8 cellular contexts compared by ENCODE assay signal in the genomic region with DNA sequence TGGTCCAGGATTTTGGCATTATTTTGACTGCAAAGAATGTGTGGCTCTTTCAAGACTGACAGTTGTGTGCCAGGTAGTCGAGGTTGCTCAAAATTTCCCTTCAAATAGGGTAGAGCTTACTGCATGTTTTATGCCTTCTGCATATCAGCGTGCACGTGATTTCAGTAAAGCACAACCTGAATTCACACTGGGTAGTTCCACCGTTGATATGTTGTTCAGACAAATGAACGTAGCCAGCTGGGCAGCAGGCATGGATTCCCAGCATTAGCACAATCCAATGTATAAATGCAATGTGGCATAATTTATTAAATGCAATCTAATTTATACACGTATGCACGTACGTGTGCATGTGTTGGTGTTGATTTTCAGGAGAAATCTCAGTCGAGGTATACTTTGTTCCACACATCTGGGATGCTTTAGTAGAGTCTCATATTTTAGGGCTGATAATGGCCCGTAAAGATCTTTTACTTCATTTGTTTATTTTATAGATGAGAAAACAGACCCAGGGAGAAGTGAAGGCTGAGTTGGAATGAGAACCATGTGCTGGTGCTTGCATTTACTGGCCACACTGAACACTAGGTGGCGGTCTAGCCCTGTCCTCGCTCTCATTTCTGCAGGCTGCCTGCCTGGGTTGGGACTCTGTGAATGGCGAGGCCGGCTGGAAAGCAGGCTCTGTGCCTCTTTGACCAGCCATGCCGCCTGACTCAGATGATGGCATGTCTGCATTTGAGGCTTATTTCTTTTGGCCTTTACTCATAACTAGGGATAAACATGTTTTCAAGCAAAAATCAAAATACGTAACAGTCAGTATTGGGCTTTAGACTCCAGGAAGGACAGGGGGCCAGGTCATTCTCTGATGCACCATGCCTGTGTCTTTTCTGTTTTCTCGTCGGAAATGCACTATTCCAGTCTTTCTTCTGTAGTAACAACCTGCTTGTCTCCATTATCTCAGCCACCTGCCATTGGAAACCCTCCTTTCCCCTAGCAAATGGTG.
DNase-seq lines count a peak whose midpoint lies in the region; ATAC-seq, FAIRE-seq and TF ChIP-seq lines count a peak whose summit lies in the region.

No MANE protein-coding gene starts in this region.

- H3F3A ChIP-seq in GM23248 (ENCODE audit: insufficient read depth): no peaks in the 10 kb centered on the region

- H3K79me2 ChIP-seq in GM23248 (ENCODE audit: insufficient read depth): no peaks in the 10 kb centered on the region
- no peaks in the 10 kb centered on the region for H3K79me2 ChIP-seq in GM12878 (ENCODE audit: control insufficient read depth, insufficient read depth, low read length)

- no TSS peak for BruUV-seq in GM12878 (replicated peaks; lab: Mats Ljungman, UMichigan)

- POLR2A ChIA-PET in GM12878 (lab: Charles Lee): no interaction called here

- H2AFZ ChIP-seq in GM23248 (no peak overlapping the region), GM12878 (ENCODE audit: control insufficient read depth, low read depth, low read length) (no peak overlapping the region)

- DNase-seq in GM12864 (ENCODE audit: low read depth) (no peak), GM23248 (peak; percentile 85), LoVo (ENCODE audit: low spot score) (peak; percentile 15), SW480 (ENCODE audit: low spot score) (peak; percentile 53), GM12878 (ENCODE audit: low read depth, low spot score) (no peak), iPS DF 4.7 (ENCODE audit: extremely low read depth, low spot score) (peak; percentile 53), GOT3 (lab: John Stamatoyannopoulos, UW) (no peak)
- DNase-seq in stimulated activated CD4-positive, alpha-beta T cell treated with anti-CD3 and anti-CD28 coated beads, Interleukin-12 subunit alpha, Interleukin-12 subunit beta, amount 100 ng/mL, for 48 hours (ENCODE audit: low read depth in 2 of 3, low spot score in 1 of 3): peak; percentile 14 to 34 (median 29)

- no peak for TF ChIP-seq EP300 in GM12878 (IDR thresholded peaks at IDR 0.05; ENCODE audit: borderline replicate concordance in 1 of 2, control insufficient read depth in 1 of 2, low read depth in 2 of 2, low read length in 2 of 2)

- H4K20me1 ChIP-seq in GM23248 (ENCODE audit: insufficient read depth) (no peaks in the 10 kb centered on the region), GM12878 (ENCODE audit: control insufficient read depth, insufficient read depth) (no peaks in the 10 kb centered on the region)

- TF ChIP-seq CTCF in GM12864 (IDR thresholded peaks at IDR 0.05; ENCODE audit: low read depth, low read length, missing control alignments): peak; percentile 88
- TF ChIP-seq CTCF in GM12878 (IDR thresholded peaks at IDR 0.05 in 2 of 3, conservative IDR thresholded peaks at IDR 0.05 in 1 of 3; ENCODE audit: control insufficient read depth in 2 of 3, extremely low read depth in 1 of 3, insufficient read depth in 1 of 3, low read depth in 3 of 3, low read length in 3 of 3): peak; percentile 78 to 81 (median 79)

- H3K27ac ChIP-seq in GM23248 (no peak overlapping the region), GM12878 (ENCODE audit: control insufficient read depth, insufficient read depth) (no peak overlapping the region)

- H3K4me3 ChIP-seq in GM12864 (ENCODE audit: low read depth, low read length) (no peak overlapping the region), GM23248 (no peak overlapping the region), GM12878 (no peak overlapping the region)

- no peaks in the 10 kb centered on the region for H3K9me2 ChIP-seq in GM23248 (ENCODE audit: insufficient read depth)

- H3K9ac ChIP-seq in GM23248 (no peak overlapping the region), GM12878 (ENCODE audit: control insufficient read depth, insufficient read depth, low read length) (no peak overlapping the region)

- SMC1A ChIA-PET in GM12878 (lab: Charles Lee; ENCODE audit: uncharacterized antibody, unreplicated experiment): no interaction called here

- no peak for TF ChIP-seq POLR2A in GM12878 (IDR thresholded peaks at IDR 0.05; ENCODE audit: low read depth, low read length)

- peak; percentile 99 for ATAC-seq in GM12878

- H3K9me3 ChIP-seq in GM23248 (ENCODE audit: low read depth) (no peaks in the 10 kb centered on the region), GM12878 (replicated peaks; ENCODE audit: control insufficient read depth, insufficient read depth, low read length) (no peaks in the 10 kb centered on the region)

- CTCF ChIA-PET in GM12878 (lab: Yijun Ruan, JAX): interaction anchor here (0.7 to 4.7 kb wide), 6 partner anchors 35 to 579 kb away, joined by 3 to 35 read pairs (median 5); no protein-coding TSS in a partner anchor

- intact Hi-C loops in GM12878 (cut with micrococcal nuclease; ENCODE audit: unreplicated experiment): loop anchor here (1.0 to 5.0 kb wide), 2 partner anchors 47 to 60 kb away; no protein-coding TSS in a partner anchor

- peak; percentile 89 for FAIRE-seq in GM12878 (lab: Jason Lieb, UNC)

- RAD21 ChIA-PET in GM12878 (lab: Charles Lee; ENCODE audit: unreplicated experiment): no interaction called here

- in situ Hi-C loops in GM23248 (cut with MboI): no loop called here
- in situ Hi-C loops in GM12878 (cut with MboI): no loop called here

- no peak overlapping the region for H3K4me2 ChIP-seq in GM23248 (ENCODE audit: unreplicated experiment)
- H3K4me2 ChIP-seq in GM12878 (ENCODE audit: control insufficient read depth, insufficient read depth): no peak overlapping the region

- H3K4me1 ChIP-seq in GM23248 (ENCODE audit: insufficient read depth) (no peaks in the 10 kb centered on the region), GM12878 (ENCODE audit: control insufficient read depth, insufficient read depth, low read length) (no peaks in the 10 kb centered on the region)

- H3K27me3 ChIP-seq in GM23248 (replicated peaks; ENCODE audit: insufficient read depth) (no peaks in the 10 kb centered on the region), GM12878 (replicated peaks in 1 of 2; ENCODE audit: control insufficient read depth in 2 of 2, insufficient read depth in 2 of 2, low read length in 1 of 2) (no peaks in the 10 kb centered on the region)

- peak; percentile 64 for TF ChIP-seq RAD21 in GM12878 (IDR thresholded peaks at IDR 0.05; ENCODE audit: insufficient read depth, low read depth, low read length)

- WGBS in GM23248 (ENCODE audit: low coverage in 1 of 2, low lambda C conversion rate in 2 of 2, missing lambda C conversion rate in 2 of 2), 2 experiments: 48 to 50% methylated on average over 18 of the region's 18 CpGs
- 33% methylated on average over 18 of the region's 18 CpGs for WGBS in GM12878 (ENCODE audit: insufficient coverage, insufficient replicate concordance, low lambda C conversion rate, missing lambda C conversion rate)

- no peaks in the 10 kb centered on the region for H3K36me3 ChIP-seq in GM23248 (ENCODE audit: low read depth)
- no peaks in the 10 kb centered on the region; a peak in 1 of 4 replicates for H3K36me3 ChIP-seq in GM12878 (ENCODE audit: control insufficient read depth in 2 of 2, insufficient read depth in 2 of 2, low read length in 1 of 2)

TF ChIP-seq in GM12878, 131 proteins besides CTCF, POLR2A, EP300 and RAD21:
- TF ChIP-seq SUPT20H (IDR thresholded peaks at IDR 0.05; ENCODE audit: borderline replicate concordance, control insufficient read depth, low read depth, low read length) (no peak), EED (IDR thresholded peaks at IDR 0.05; ENCODE audit: low read depth) (no peak), YY1 (IDR thresholded peaks at IDR 0.05; ENCODE audit: low read depth, low read length) (peak; percentile 56; the same call in 1 of the 2 replicates), E2F8 (IDR thresholded peaks at IDR 0.05; ENCODE audit: low read depth, partially characterized antibody) (no peak), SMC3 (IDR thresholded peaks at IDR 0.05; ENCODE audit: borderline replicate concordance, low read length) (peak; percentile 65; the same call in 1 of the 2 replicates)
TF ChIP-seq in GM12878: peak in this region for 2.

Comparison
In these comparisons a context has a peak if more than half of its experiments do, and no peak if none do; other contexts are left out.
1. DNase-seq: peak in GM23248 (single experiment), LoVo (single experiment), SW480 (single experiment), iPS DF 4.7 (single experiment) and stimulated activated CD4-positive, alpha-beta T cell treated with anti-CD3 and anti-CD28 coated beads, Interleukin-12 subunit alpha, Interleukin-12 subunit beta, amount 100 ng/mL, for 48 hours (3 of 3); none in GM12864 (single experiment), GM12878 (single experiment) and GOT3 (single experiment).